ENCODE assay signal across 1 cellular context in the genomic region with DNA sequence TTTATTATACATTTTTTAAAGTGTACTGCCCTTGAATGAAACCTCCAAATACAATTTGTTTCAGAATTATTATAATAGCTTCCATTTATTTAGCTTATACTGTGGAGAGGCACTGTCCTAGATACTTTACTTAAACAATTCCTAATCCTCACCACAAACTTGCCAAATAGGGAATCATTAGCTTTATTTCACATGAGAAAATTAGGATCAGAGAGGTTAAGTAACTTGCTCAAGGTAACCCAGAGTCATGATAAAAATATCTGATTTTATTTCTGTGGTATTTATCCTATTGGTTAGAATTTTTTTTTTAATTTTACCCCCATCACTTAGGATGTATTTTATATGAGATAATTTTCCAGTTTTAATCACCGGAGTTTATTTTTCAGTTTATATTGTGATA.
TF ChIP-seq lines count a peak whose summit lies in the region.

No MANE protein-coding gene starts in this region.

TF ChIP-seq in K562, 482 proteins besides CTCF, POLR2A, EP300 and RAD21 (continued from another document and continues in another):
- TF ChIP-seq, protein P1, sequence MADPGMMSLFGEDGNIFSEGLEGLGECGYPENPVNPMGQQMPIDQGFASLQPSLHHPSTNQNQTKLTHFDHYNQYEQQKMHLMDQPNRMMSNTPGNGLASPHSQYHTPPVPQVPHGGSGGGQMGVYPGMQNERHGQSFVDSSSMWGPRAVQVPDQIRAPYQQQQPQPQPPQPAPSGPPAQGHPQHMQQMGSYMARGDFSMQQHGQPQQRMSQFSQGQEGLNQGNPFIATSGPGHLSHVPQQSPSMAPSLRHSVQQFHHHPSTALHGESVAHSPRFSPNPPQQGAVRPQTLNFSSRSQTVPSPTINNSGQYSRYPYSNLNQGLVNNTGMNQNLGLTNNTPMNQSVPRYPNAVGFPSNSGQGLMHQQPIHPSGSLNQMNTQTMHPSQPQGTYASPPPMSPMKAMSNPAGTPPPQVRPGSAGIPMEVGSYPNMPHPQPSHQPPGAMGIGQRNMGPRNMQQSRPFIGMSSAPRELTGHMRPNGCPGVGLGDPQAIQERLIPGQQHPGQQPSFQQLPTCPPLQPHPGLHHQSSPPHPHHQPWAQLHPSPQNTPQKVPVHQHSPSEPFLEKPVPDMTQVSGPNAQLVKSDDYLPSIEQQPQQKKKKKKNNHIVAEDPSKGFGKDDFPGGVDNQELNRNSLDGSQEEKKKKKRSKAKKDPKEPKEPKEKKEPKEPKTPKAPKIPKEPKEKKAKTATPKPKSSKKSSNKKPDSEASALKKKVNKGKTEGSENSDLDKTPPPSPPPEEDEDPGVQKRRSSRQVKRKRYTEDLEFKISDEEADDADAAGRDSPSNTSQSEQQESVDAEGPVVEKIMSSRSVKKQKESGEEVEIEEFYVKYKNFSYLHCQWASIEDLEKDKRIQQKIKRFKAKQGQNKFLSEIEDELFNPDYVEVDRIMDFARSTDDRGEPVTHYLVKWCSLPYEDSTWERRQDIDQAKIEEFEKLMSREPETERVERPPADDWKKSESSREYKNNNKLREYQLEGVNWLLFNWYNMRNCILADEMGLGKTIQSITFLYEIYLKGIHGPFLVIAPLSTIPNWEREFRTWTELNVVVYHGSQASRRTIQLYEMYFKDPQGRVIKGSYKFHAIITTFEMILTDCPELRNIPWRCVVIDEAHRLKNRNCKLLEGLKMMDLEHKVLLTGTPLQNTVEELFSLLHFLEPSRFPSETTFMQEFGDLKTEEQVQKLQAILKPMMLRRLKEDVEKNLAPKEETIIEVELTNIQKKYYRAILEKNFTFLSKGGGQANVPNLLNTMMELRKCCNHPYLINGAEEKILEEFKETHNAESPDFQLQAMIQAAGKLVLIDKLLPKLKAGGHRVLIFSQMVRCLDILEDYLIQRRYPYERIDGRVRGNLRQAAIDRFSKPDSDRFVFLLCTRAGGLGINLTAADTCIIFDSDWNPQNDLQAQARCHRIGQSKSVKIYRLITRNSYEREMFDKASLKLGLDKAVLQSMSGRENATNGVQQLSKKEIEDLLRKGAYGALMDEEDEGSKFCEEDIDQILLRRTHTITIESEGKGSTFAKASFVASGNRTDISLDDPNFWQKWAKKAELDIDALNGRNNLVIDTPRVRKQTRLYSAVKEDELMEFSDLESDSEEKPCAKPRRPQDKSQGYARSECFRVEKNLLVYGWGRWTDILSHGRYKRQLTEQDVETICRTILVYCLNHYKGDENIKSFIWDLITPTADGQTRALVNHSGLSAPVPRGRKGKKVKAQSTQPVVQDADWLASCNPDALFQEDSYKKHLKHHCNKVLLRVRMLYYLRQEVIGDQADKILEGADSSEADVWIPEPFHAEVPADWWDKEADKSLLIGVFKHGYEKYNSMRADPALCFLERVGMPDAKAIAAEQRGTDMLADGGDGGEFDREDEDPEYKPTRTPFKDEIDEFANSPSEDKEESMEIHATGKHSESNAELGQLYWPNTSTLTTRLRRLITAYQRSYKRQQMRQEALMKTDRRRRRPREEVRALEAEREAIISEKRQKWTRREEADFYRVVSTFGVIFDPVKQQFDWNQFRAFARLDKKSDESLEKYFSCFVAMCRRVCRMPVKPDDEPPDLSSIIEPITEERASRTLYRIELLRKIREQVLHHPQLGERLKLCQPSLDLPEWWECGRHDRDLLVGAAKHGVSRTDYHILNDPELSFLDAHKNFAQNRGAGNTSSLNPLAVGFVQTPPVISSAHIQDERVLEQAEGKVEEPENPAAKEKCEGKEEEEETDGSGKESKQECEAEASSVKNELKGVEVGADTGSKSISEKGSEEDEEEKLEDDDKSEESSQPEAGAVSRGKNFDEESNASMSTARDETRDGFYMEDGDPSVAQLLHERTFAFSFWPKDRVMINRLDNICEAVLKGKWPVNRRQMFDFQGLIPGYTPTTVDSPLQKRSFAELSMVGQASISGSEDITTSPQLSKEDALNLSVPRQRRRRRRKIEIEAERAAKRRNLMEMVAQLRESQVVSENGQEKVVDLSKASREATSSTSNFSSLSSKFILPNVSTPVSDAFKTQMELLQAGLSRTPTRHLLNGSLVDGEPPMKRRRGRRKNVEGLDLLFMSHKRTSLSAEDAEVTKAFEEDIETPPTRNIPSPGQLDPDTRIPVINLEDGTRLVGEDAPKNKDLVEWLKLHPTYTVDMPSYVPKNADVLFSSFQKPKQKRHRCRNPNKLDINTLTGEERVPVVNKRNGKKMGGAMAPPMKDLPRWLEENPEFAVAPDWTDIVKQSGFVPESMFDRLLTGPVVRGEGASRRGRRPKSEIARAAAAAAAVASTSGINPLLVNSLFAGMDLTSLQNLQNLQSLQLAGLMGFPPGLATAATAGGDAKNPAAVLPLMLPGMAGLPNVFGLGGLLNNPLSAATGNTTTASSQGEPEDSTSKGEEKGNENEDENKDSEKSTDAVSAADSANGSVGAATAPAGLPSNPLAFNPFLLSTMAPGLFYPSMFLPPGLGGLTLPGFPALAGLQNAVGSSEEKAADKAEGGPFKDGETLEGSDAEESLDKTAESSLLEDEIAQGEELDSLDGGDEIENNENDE (IDR thresholded peaks at IDR 0.05; ENCODE audit: low read depth, low read length): no peak
- TF ChIP-seq ARID1B (IDR thresholded peaks at IDR 0.05): no peak
- no peak for TF ChIP-seq RBM17 (IDR thresholded peaks at IDR 0.05; ENCODE audit: borderline replicate concordance, low read depth, low read length)
- TF ChIP-seq, protein P2, sequence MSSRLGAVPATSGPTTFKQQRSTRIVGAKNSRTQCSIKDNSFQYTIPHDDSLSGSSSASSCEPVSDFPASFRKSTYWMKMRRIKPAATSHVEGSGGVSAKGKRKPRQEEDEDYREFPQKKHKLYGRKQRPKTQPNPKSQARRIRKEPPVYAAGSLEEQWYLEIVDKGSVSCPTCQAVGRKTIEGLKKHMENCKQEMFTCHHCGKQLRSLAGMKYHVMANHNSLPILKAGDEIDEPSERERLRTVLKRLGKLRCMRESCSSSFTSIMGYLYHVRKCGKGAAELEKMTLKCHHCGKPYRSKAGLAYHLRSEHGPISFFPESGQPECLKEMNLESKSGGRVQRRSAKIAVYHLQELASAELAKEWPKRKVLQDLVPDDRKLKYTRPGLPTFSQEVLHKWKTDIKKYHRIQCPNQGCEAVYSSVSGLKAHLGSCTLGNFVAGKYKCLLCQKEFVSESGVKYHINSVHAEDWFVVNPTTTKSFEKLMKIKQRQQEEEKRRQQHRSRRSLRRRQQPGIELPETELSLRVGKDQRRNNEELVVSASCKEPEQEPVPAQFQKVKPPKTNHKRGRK (tag; IDR thresholded peaks at IDR 0.05): no peak
- TF ChIP-seq, protein P3, sequence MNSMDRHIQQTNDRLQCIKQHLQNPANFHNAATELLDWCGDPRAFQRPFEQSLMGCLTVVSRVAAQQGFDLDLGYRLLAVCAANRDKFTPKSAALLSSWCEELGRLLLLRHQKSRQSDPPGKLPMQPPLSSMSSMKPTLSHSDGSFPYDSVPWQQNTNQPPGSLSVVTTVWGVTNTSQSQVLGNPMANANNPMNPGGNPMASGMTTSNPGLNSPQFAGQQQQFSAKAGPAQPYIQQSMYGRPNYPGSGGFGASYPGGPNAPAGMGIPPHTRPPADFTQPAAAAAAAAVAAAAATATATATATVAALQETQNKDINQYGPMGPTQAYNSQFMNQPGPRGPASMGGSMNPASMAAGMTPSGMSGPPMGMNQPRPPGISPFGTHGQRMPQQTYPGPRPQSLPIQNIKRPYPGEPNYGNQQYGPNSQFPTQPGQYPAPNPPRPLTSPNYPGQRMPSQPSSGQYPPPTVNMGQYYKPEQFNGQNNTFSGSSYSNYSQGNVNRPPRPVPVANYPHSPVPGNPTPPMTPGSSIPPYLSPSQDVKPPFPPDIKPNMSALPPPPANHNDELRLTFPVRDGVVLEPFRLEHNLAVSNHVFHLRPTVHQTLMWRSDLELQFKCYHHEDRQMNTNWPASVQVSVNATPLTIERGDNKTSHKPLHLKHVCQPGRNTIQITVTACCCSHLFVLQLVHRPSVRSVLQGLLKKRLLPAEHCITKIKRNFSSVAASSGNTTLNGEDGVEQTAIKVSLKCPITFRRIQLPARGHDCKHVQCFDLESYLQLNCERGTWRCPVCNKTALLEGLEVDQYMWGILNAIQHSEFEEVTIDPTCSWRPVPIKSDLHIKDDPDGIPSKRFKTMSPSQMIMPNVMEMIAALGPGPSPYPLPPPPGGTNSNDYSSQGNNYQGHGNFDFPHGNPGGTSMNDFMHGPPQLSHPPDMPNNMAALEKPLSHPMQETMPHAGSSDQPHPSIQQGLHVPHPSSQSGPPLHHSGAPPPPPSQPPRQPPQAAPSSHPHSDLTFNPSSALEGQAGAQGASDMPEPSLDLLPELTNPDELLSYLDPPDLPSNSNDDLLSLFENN (IDR thresholded peaks at IDR 0.05; ENCODE audit: low read depth in 2 of 2, low read length in 2 of 2): no peak
- TF ChIP-seq, protein P4, sequence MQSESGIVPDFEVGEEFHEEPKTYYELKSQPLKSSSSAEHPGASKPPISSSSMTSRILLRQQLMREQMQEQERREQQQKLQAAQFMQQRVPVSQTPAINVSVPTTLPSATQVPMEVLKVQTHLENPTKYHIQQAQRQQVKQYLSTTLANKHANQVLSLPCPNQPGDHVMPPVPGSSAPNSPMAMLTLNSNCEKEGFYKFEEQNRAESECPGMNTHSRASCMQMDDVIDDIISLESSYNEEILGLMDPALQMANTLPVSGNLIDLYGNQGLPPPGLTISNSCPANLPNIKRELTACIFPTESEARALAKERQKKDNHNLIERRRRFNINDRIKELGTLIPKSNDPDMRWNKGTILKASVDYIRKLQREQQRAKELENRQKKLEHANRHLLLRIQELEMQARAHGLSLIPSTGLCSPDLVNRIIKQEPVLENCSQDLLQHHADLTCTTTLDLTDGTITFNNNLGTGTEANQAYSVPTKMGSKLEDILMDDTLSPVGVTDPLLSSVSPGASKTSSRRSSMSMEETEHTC (IDR thresholded peaks at IDR 0.05): no peak
- peak; percentile 62; the same call in 1 of the 2 replicates for TF ChIP-seq HDAC2 (IDR thresholded peaks at IDR 0.05)
- no peak for TF ChIP-seq HNRNPK (IDR thresholded peaks at IDR 0.05; ENCODE audit: low read depth, low read length, poor library complexity, severe bottlenecking)
- no peak for TF ChIP-seq SRSF7 (optimal IDR thresholded peaks at IDR 0.05; ENCODE audit: low read depth, low read length)
- no peak for TF ChIP-seq TSC22D4 (tag; IDR thresholded peaks at IDR 0.05)
- no peak for TF ChIP-seq STAT5B (CRISPR knock-in tag; IDR thresholded peaks at IDR 0.05)
- TF ChIP-seq LCOR (CRISPR knock-in tag; IDR thresholded peaks at IDR 0.05): no peak
- no peak for TF ChIP-seq SRSF1 (IDR thresholded peaks at IDR 0.05; ENCODE audit: low read depth, low read length)
- TF ChIP-seq ZNF224 (CRISPR knock-in tag; IDR thresholded peaks at IDR 0.05): no peak
- no peak for TF ChIP-seq ZNF668 (CRISPR knock-in tag; IDR thresholded peaks at IDR 0.05)
- TF ChIP-seq MCM5 (IDR thresholded peaks at IDR 0.05; ENCODE audit: low read depth): no peak
- no peak for TF ChIP-seq HDAC1 (IDR thresholded peaks at IDR 0.05)
- peak; percentile 50 for TF ChIP-seq BRD9 (IDR thresholded peaks at IDR 0.05; ENCODE audit: low read depth, partially characterized antibody)
- TF ChIP-seq, protein P5, sequence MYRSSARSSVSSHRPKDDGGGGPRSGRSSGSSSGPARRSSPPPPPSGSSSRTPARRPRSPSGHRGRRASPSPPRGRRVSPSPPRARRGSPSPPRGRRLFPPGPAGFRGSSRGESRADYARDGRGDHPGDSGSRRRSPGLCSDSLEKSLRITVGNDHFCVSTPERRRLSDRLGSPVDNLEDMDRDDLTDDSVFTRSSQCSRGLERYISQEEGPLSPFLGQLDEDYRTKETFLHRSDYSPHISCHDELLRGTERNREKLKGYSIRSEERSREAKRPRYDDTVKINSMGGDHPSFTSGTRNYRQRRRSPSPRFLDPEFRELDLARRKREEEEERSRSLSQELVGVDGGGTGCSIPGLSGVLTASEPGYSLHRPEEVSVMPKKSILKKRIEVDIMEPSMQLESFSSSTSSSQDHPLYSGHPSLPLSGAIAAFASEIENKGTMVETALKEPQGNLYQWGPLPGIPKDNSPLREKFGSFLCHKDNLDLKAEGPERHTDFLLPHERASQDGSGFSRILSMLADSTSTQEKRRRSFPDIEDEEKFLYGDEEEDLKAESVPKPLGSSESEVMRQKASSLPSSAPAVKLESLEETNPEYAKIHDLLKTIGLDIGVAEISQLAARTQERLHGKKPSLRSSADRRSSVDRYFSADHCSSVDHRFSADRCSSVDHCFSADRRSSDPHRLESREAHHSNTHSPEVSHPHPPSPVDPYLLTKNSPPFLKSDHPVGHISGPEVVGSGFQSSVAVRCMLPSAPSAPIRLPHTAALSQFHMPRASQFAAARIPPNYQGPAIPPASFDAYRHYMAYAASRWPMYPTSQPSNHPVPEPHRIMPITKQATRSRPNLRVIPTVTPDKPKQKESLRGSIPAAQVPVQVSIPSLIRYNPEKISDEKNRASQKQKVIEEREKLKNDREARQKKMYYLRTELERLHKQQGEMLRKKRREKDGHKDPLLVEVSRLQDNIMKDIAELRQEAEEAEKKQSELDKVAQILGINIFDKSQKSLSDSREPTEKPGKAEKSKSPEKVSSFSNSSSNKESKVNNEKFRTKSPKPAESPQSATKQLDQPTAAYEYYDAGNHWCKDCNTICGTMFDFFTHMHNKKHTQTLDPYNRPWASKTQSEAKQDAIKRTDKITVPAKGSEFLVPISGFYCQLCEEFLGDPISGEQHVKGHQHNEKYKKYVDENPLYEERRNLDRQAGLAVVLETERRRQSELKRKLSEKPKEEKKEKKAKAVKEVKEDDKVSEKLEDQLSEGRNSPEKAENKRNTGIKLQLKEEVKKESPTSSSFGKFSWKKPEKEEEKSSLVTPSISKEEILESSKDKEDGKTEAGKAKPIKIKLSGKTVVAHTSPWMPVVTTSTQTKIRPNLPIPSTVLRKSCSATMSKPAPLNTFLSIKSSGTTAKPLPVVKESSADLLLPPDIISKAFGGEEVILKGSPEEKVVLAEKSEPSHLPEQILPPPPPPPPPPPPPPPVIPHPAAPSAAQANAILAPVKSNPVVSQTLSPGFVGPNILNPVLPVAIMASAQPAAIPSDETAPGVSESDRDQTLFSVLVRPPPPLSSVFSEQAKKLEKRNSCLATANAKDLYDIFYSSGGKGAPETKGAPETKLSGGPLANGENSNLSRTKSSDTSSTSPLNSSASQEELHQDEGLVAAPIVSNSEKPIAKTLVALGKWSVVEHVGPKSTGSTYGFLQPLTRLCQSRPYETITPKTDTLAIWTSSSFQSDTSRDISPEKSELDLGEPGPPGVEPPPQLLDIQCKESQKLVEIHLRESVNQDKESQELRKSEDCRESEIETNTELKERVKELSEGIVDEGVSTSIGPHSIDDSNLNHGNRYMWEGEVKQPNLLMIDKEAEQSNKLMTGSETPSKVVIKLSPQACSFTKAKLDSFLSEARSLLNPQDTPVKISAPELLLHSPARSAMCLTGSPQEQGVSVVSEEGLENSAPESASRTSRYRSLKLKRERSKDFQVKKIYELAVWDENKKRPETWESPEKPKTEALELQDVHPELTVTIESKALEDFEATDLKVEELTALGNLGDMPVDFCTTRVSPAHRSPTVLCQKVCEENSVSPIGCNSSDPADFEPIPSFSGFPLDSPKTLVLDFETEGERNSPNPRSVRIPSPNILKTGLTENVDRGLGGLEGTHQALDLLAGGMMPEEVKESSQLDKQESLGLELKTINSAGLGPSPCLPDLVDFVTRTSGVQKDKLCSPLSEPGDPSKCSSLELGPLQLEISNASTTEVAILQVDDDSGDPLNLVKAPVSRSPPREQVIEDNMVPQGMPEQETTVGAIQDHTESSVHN (IDR thresholded peaks at IDR 0.05; ENCODE audit: borderline replicate concordance in 1 of 2, low read depth in 1 of 2): no peak
